In genomic region chr17:55784666-55785065, GRCh38 we compare ENCODE assay signal across 23 cellular contexts.
"Had no signal": no experiment of that assay in that cellular context is flagged by ENCODE, and none has a peak within 500 bp of the region (broad histone marks: within the 10 kb centered on the region; RNA-seq: fewer than 3 reads in every experiment).

No MANE protein-coding gene starts in this region.

- DNase-seq: activated CD4-positive, alpha-beta T cell treated with anti-CD3 and anti-CD28 coated beads, Interleukin-2, amount 10 ng/mL, durations not matched to agents 7 days and 5 days; activated CD4-positive, CD25-positive, alpha-beta regulatory T cell treated with anti-CD3 and anti-CD28 coated beads, Interleukin-2, amount 50 U/mL, for 72 hours; activated CD8-positive, alpha-beta T cell treated with anti-CD3 and anti-CD28 coated beads, Interleukin-2, amount 10 ng/mL, durations not matched to agents 7 days and 5 days; activated gamma-delta T cell; activated naive CD4-positive, alpha-beta T cell treated with anti-CD3 and anti-CD28 coated beads, Interleukin-2, amount 50 U/mL, for 16 hours; activated naive CD8-positive, alpha-beta T cell treated with anti-CD3 and anti-CD28 coated beads, Interleukin-2, amount 50 U/mL, for 24 hours; effector CD4-positive, alpha-beta T cell; immature natural killer cell; kidney glomerular epithelial cell; stimulated activated CD4-positive, alpha-beta T cell treated with anti-CD3 and anti-CD28 coated beads, Interleukin-12 subunit alpha, Interleukin-12 subunit beta, amount 100 ng/mL, for 4 hours; stimulated activated CD4-positive, alpha-beta T cell treated with anti-CD3 and anti-CD28 coated beads, Interleukin-4, amount 100 ng/mL, for 4 hours had no signal

- H3K4me1 Mint-ChIP-seq: activated CD4-positive, alpha-beta T cell treated with anti-CD3 and anti-CD28 coated beads, Interleukin-2, amount 10 ng/mL, durations not matched to agents 7 days and 5 days; activated naive CD8-positive, alpha-beta T cell treated with anti-CD3 and anti-CD28 coated beads, Interleukin-2, amount 50 U/mL, for 24 hours; immature natural killer cell had no signal

- H3K36me3 Mint-ChIP-seq: natural killer cell treated with Interleukin-12 subunit alpha and Interleukin-12 subunit beta and Interleukin-15 and Interleukin-18, amount 100 ng/mL, for 72 hours had no signal

- H3K9me3 Mint-ChIP-seq: activated CD4-positive, alpha-beta T cell treated with anti-CD3 and anti-CD28 coated beads, Interleukin-2, amount 10 ng/mL, durations not matched to agents 7 days and 5 days; activated naive CD8-positive, alpha-beta T cell treated with anti-CD3 and anti-CD28 coated beads, Interleukin-2, amount 50 U/mL, for 24 hours; activated T-helper 1 cell treated with anti-CD3 and anti-CD28 coated beads, Interleukin-12 subunit alpha, Interleukin-12 subunit beta, Interleukin-2, Interleukin-4 antibody, amounts not matched to agents 30 ng/mL and 10 ng/mL and 1 ng/mL, durations not matched to agents 14 hours and 24 hours and 36 hours; dendritic cell treated with granulocyte-macrophage colony-stimulating factor and Interleukin-4, amounts not matched to agents 40 ng/mL and 50 ng/mL, for 4 days had no signal

- H3K27ac ChIP-seq: body of pancreas, foreskin keratinocyte, hepatocyte, neutrophil, ovary, prostate gland, tibial artery had no signal

- ATAC-seq: activated CD8-positive, alpha-beta T cell treated with anti-CD3 and anti-CD28 coated beads, Interleukin-2, amount 10 ng/mL, durations not matched to agents 7 days and 5 days; activated naive CD8-positive, alpha-beta T cell treated with anti-CD3 and anti-CD28 coated beads, Interleukin-2, amount 50 U/mL, for 24 hours; natural killer cell treated with Interleukin-12 subunit alpha and Interleukin-12 subunit beta and Interleukin-15 and Interleukin-18, amount 100 ng/mL, for 72 hours had no signal

- H3K27ac Mint-ChIP-seq: activated CD4-positive, alpha-beta T cell treated with anti-CD3 and anti-CD28 coated beads, Interleukin-2, amount 10 ng/mL, durations not matched to agents 7 days and 5 days; activated CD8-positive, alpha-beta T cell treated with anti-CD3 and anti-CD28 coated beads, Interleukin-2, amount 10 ng/mL, durations not matched to agents 7 days and 5 days; activated naive CD8-positive, alpha-beta T cell treated with anti-CD3 and anti-CD28 coated beads, Interleukin-2, amount 50 U/mL, for 24 hours; activated T-helper 1 cell treated with anti-CD3 and anti-CD28 coated beads, Interleukin-12 subunit alpha, Interleukin-12 subunit beta, Interleukin-2, Interleukin-4 antibody, amounts not matched to agents 30 ng/mL and 10 ng/mL and 1 ng/mL, durations not matched to agents 14 hours and 24 hours and 36 hours; dendritic cell treated with granulocyte-macrophage colony-stimulating factor and Interleukin-4, amounts not matched to agents 40 ng/mL and 50 ng/mL, for 4 days; immature natural killer cell; natural killer cell treated with Interleukin-12 subunit alpha and Interleukin-12 subunit beta and Interleukin-15 and Interleukin-18, amount 100 ng/mL, for 72 hours; stimulated activated naive CD8-positive, alpha-beta T cell treated with anti-CD3 and anti-CD28 coated beads, Interleukin-15, Interleukin-2, amounts not matched to agents 100 ng/mL and 50 ng/mL, for 24 hours had no signal

- H3K4me3 ChIP-seq: body of pancreas, hepatocyte, ovary, prostate gland, right atrium auricular region, tibial artery had no signal

- H2AFZ ChIP-seq: hepatocyte had no signal

- H3K27me3 ChIP-seq: body of pancreas, foreskin keratinocyte, hepatocyte, neutrophil, ovary, right atrium auricular region, tibial artery had no signal

- H3K4me3 Mint-ChIP-seq: activated CD4-positive, alpha-beta T cell treated with anti-CD3 and anti-CD28 coated beads, Interleukin-2, amount 10 ng/mL, durations not matched to agents 7 days and 5 days; activated CD8-positive, alpha-beta T cell treated with anti-CD3 and anti-CD28 coated beads, Interleukin-2, amount 10 ng/mL, durations not matched to agents 7 days and 5 days; activated naive CD8-positive, alpha-beta T cell treated with anti-CD3 and anti-CD28 coated beads, Interleukin-2, amount 50 U/mL, for 24 hours; activated T-helper 1 cell treated with anti-CD3 and anti-CD28 coated beads, Interleukin-12 subunit alpha, Interleukin-12 subunit beta, Interleukin-2, Interleukin-4 antibody, amounts not matched to agents 30 ng/mL and 10 ng/mL and 1 ng/mL, durations not matched to agents 14 hours and 24 hours and 36 hours; dendritic cell treated with granulocyte-macrophage colony-stimulating factor and Interleukin-4, amounts not matched to agents 40 ng/mL and 50 ng/mL, for 4 days; immature natural killer cell; natural killer cell treated with Interleukin-12 subunit alpha and Interleukin-12 subunit beta and Interleukin-15 and Interleukin-18, amount 100 ng/mL, for 72 hours; stimulated activated naive CD8-positive, alpha-beta T cell treated with anti-CD3 and anti-CD28 coated beads, Interleukin-15, Interleukin-2, amounts not matched to agents 100 ng/mL and 50 ng/mL, for 24 hours had no signal

- H3K4me2 ChIP-seq: hepatocyte had no signal

- H3K9me3 ChIP-seq: body of pancreas, neutrophil, ovary, prostate gland, right atrium auricular region, tibial artery had no signal

- H3K79me2 ChIP-seq: hepatocyte had no signal

- H3K27me3 Mint-ChIP-seq: activated CD4-positive, alpha-beta T cell treated with anti-CD3 and anti-CD28 coated beads, Interleukin-2, amount 10 ng/mL, durations not matched to agents 7 days and 5 days; dendritic cell treated with granulocyte-macrophage colony-stimulating factor and Interleukin-4, amounts not matched to agents 40 ng/mL and 50 ng/mL, for 4 days had no signal

- H3K36me3 ChIP-seq: neutrophil, ovary, prostate gland, right atrium auricular region, tibial artery had no signal

- H3K4me1 ChIP-seq: body of pancreas, foreskin keratinocyte, prostate gland, tibial artery had no signal
